23 cellular contexts compared by ENCODE assay signal in genomic region chr9:100730126-100730525, GRCh38.
DNase-seq lines count a peak whose midpoint lies in the region; ATAC-seq, FAIRE-seq and TF ChIP-seq lines count a peak whose summit lies in the region.
"Had no signal": no experiment of that assay in that cellular context is flagged by ENCODE, and none has a peak within 500 bp of the region (broad histone marks: within the 10 kb centered on the region; RNA-seq: fewer than 3 reads in every experiment).

No MANE protein-coding gene starts in this region.

- H3K27me3 ChIP-seq in GM23338 (ENCODE audit: insufficient read depth), result no peaks in the 10 kb centered on the region
- H3K27me3 ChIP-seq in neural progenitor cell, result no peaks in the 10 kb centered on the region
- H3K27me3 ChIP-seq: BE2C had no signal

- H4K20me1 ChIP-seq in GM23338 (replicated peaks; ENCODE audit: insufficient read depth) (no peaks in the 10 kb centered on the region), neural progenitor cell (ENCODE audit: low read depth) (no peaks in the 10 kb centered on the region)

- 0 out of 3 replicates have a peak, but pooled peaks cover 4% of the 10 kb centered on the region for H3K9me3 Mint-ChIP-seq in GM23338
- peaks cover 13% of the 10 kb centered on the region for H3K9me3 Mint-ChIP-seq in neural progenitor cell

- FAIRE-seq in GM12891 (lab: Jason Lieb, UNC), result no peak
- FAIRE-seq: A204.1, G401.6, GM12892, GM18507, H54, HepG2 had no signal

- DNase-seq in GM23338 (ENCODE audit: low spot score) (no peak), SK-MEL-5 (ENCODE audit: low read depth, low spot score) (peak; percentile 80), globus pallidus (ENCODE audit: low spot score) (peak; percentile 29), neural progenitor cell (ENCODE audit: low spot score) (peak; percentile 21), NCI-H82 (lab: John Stamatoyannopoulos, UW) (no peak), GM12891 (ENCODE audit: insufficient read length, low spot score) (no peak), NCI-H2029 (lab: John Stamatoyannopoulos, UW) (no peak), COLO668 (lab: John Stamatoyannopoulos, UW; ENCODE audit: unreplicated experiment) (no peak)
- DNase-seq: ACHN; BE2C; C1 segment of cervical spinal cord; Calu3; CD4-positive, alpha-beta T cell; DMS53; GM23248; KBM-7 had no signal

- H3K4me2 ChIP-seq in GM23338, result no peak overlapping the region
- H3K4me2 ChIP-seq in neural progenitor cell, result no peak overlapping the region

- H3K27me3 Mint-ChIP-seq in GM23338 (ENCODE audit: insufficient read depth, low read depth, poor library complexity) (peaks cover 2% of the 10 kb centered on the region), neural progenitor cell (ENCODE audit: insufficient read depth, low read depth) (peaks cover 5% of the 10 kb centered on the region)
- H3K27me3 Mint-ChIP-seq: CD4-positive, alpha-beta T cell; IgD-negative memory B cell had no signal

- TF ChIP-seq POLR2A in GM12891 (IDR thresholded peaks at IDR 0.05; ENCODE audit: low read depth, low read length), result no peak

- H3K4me1 Mint-ChIP-seq in GM23338 (peaks cover 9% of the 10 kb centered on the region; the same call in 2 of the 3 replicates), neural progenitor cell (peaks cover 30% of the 10 kb centered on the region)
- H3K4me1 Mint-ChIP-seq: IgD-negative memory B cell had no signal

- peaks cover 9% of the 10 kb centered on the region for H3K4me1 ChIP-seq in GM23338 (ENCODE audit: insufficient read depth)
- H3K4me1 ChIP-seq in neural progenitor cell, result peaks cover 7% of the 10 kb centered on the region
- H3K4me1 ChIP-seq: BE2C had no signal

- H3F3A ChIP-seq in GM23338 (replicated peaks; ENCODE audit: low read depth) (no peaks in the 10 kb centered on the region), neural progenitor cell (ENCODE audit: low read depth) (no peaks in the 10 kb centered on the region)

- H3K36me3 ChIP-seq in GM23338 (ENCODE audit: insufficient read depth), result no peaks in the 10 kb centered on the region
- H3K36me3 ChIP-seq in neural progenitor cell, result no peaks in the 10 kb centered on the region
- H3K36me3 ChIP-seq: BE2C had no signal

- no peak overlapping the region for H3K4me3 Mint-ChIP-seq in GM23338
- H3K4me3 Mint-ChIP-seq in neural progenitor cell, result no peak overlapping the region
- H3K4me3 Mint-ChIP-seq: CD4-positive, alpha-beta T cell; IgD-negative memory B cell had no signal

- in situ Hi-C loops in SK-MEL-5 (cut with HindIII; ENCODE audit: low pct_unique_long_range_greater_than_20kb, low sequenced_read_pairs), result no loop called here

- H2AFZ ChIP-seq in GM23338, result no peak overlapping the region
- H2AFZ ChIP-seq in neural progenitor cell (replicated peaks), result no peak overlapping the region
- H2AFZ ChIP-seq: GM23248 had no signal

- H3K4me3 ChIP-seq in GM23338 (no peak overlapping the region), neural progenitor cell (no peak overlapping the region)
- H3K4me3 ChIP-seq: GM23248 had no signal

- H3K36me3 Mint-ChIP-seq in GM23338 (ENCODE audit: low read depth) (no peaks in the 10 kb centered on the region), neural progenitor cell (no peaks in the 10 kb centered on the region)
- H3K36me3 Mint-ChIP-seq: IgD-negative memory B cell had no signal

- H3K9me2 ChIP-seq in GM23338 (ENCODE audit: insufficient read depth), result no peaks in the 10 kb centered on the region

- ATAC-seq in GM23338, result peak; percentile 37; the same call in 1 of the 3 replicates
- ATAC-seq: HepG2 had no signal

- no peak overlapping the region for H3K27ac Mint-ChIP-seq in GM23338
- H3K27ac Mint-ChIP-seq in neural progenitor cell, result peak overlapping the region; percentile 81
- H3K27ac Mint-ChIP-seq: CD4-positive, alpha-beta T cell; IgD-negative memory B cell had no signal

- no peak for TF ChIP-seq CTCF in GM23338 (conservative IDR thresholded peaks at IDR 0.05; ENCODE audit: low read depth in 2 of 2)
- TF ChIP-seq CTCF in neural progenitor cell (IDR thresholded peaks at IDR 0.05), result no peak

- no peak overlapping the region for H3K27ac ChIP-seq in GM23338 (ENCODE audit: low read depth)
- H3K27ac ChIP-seq in neural progenitor cell, result no peak overlapping the region
- H3K27ac ChIP-seq: GM23248 had no signal

- H3K79me2 ChIP-seq in GM23338 (replicated peaks; ENCODE audit: insufficient read depth) (no peaks in the 10 kb centered on the region), neural progenitor cell (ENCODE audit: low read depth) (no peaks in the 10 kb centered on the region)

- H3K9ac ChIP-seq in neural progenitor cell, result no peak overlapping the region
- H3K9ac ChIP-seq: GM23248 had no signal

- no peaks in the 10 kb centered on the region for H3K9me3 ChIP-seq in neural progenitor cell (ENCODE audit: low read depth)
- H3K9me3 ChIP-seq: BE2C had no signal

TF ChIP-seq in GM23338, 12 proteins besides CTCF, POLR2A, EP300 and RAD21 (continues in another document):
- no peak for TF ChIP-seq POLR2AphosphoS5 (IDR thresholded peaks at IDR 0.05; ENCODE audit: low read depth)
- TF ChIP-seq STAT1 (IDR thresholded peaks at IDR 0.05; ENCODE audit: unreplicated experiment), result no peak
- no peak for TF ChIP-seq REST (IDR thresholded peaks at IDR 0.05; ENCODE audit: unreplicated experiment)
- no peak for TF ChIP-seq CREB1 (CRISPR knock-in tag; IDR thresholded peaks at IDR 0.05; ENCODE audit: low read depth)
- no peak for TF ChIP-seq EZH2 (IDR thresholded peaks at IDR 0.05; ENCODE audit: low read depth, unreplicated experiment)

TF ChIP-seq in GM12891, 5 proteins besides CTCF, POLR2A, EP300 and RAD21:
- TF ChIP-seq PAX5 (IDR thresholded peaks at IDR 0.05; ENCODE audit: insufficient read depth, low read length, severe bottlenecking), result no peak
- no peak for TF ChIP-seq SPI1 (IDR thresholded peaks at IDR 0.05; ENCODE audit: low read depth, low read length)
- TF ChIP-seq TAF1 (IDR thresholded peaks at IDR 0.05; ENCODE audit: low read depth, low read length), result no peak
- TF ChIP-seq POU2F2 (IDR thresholded peaks at IDR 0.05; ENCODE audit: low read depth, low read length), result no peak
- no peak for TF ChIP-seq POLR2AphosphoS5 (IDR thresholded peaks at IDR 0.05; ENCODE audit: low read depth, low read length)
TF ChIP-seq in GM12891: peak in this region for 0.

Comparison
In these comparisons a context has a peak if more than half of its experiments do, and no peak if none do; other contexts are left out.
1. DNase-seq: peak in SK-MEL-5 (single experiment), globus pallidus (single experiment) and neural progenitor cell (single experiment); none in GM23338 (single experiment), NCI-H82 (single experiment), GM12891 (single experiment), NCI-H2029 (single experiment) and COLO668 (single experiment).